Comparison of ENCODE assay signal across 13 cellular contexts in the genomic region with DNA sequence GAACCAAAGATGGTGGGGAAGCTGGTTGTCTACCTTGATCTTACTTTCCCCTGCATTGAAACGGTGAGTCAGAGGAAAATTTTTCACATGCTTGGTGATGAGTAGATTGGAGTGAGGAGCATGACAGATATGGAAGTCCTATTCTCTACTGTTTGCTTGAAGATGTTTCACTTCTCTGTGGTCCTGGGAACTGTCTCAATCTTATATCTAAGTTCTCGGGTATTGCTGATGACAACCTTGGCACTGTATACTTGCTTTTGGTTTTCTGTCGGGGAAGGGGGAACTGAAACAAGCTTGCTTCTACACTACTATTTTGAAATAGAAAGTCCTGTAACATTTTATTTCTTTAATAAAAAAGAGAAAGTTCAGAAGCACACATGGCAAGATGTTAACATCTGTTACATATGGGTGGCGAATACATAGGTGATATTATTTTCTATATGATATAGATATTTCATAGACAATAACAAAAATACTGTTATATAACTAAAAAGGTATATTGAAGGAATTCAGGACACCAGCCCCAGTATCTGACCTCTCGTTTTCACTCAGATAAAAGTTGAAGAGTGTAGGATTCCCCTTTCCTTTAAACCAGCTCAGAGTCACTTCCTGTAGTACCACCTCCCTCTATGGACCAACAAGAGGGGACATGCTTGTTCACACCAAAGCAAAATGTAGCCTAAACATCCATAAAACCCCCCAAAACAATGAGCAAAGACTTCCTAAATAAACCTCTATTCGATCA.
DNase-seq lines count a peak whose midpoint lies in the region; ATAC-seq and TF ChIP-seq lines count a peak whose summit lies in the region.
"Had no signal": no experiment of that assay in that cellular context is flagged by ENCODE, and none has a peak within 500 bp of the region (broad histone marks: within the 10 kb centered on the region; RNA-seq: fewer than 3 reads in every experiment).

No MANE protein-coding gene starts in this region.

- no peak for TF ChIP-seq CTCF in coronary artery (IDR thresholded peaks at IDR 0.05)
- TF ChIP-seq CTCF in natural killer cell (IDR thresholded peaks at IDR 0.05), result no peak
- TF ChIP-seq CTCF in WTC11 (IDR thresholded peaks at IDR 0.05), result no peak

- H3K9me3 Mint-ChIP-seq in natural killer cell (peaks cover 0 to 14% of the 10 kb centered on the region in 2 donors), WTC11 (peaks cover 8% of the 10 kb centered on the region)

- POLR2A ChIA-PET in WTC11 (lab: Charles Lee), result no interaction called here

- intact Hi-C loops in natural killer cell (cut with micrococcal nuclease), result no loop called here

- no peak overlapping the region for H3K27ac Mint-ChIP-seq in natural killer cell
- H3K27ac Mint-ChIP-seq in WTC11, result no peak overlapping the region
- H3K27ac Mint-ChIP-seq: activated T-cell treated with anti-CD3 and anti-CD28 coated beads, Interleukin-2, amount 50 U/mL, for 24 hours; mesothelial cell of epicardium had no signal

- no peak overlapping the region for H3K27ac ChIP-seq in coronary artery
- H3K27ac ChIP-seq: upper lobe of left lung had no signal

- peak; percentile 45 for DNase-seq in pons (ENCODE audit: low spot score)
- no peak for DNase-seq in coronary artery (ENCODE audit: low spot score)
- DNase-seq in natural killer cell, result no peak
- DNase-seq in NCI-H1930 (lab: John Stamatoyannopoulos, UW), result no peak
- no peak for DNase-seq in WTC11 (ENCODE audit: low spot score)
- DNase-seq: activated T-cell treated with anti-CD3 and anti-CD28 coated beads, Interleukin-2, amount 50 U/mL, for 24 hours; hippocampal formation; NCI-H187 treated with DMSO at 0.1 percent for 48 hours; upper lobe of left lung had no signal

- peaks cover 10 to 34% of the 10 kb centered on the region in 2 donors for H3K27me3 Mint-ChIP-seq in natural killer cell (ENCODE audit: low read depth in 2 of 2)
- no peaks in the 10 kb centered on the region for H3K27me3 Mint-ChIP-seq in WTC11 (ENCODE audit: low read depth)

- H3K4me1 Mint-ChIP-seq in natural killer cell (no peaks in the 10 kb centered on the region), WTC11 (no peaks in the 10 kb centered on the region)
- H3K4me1 Mint-ChIP-seq: mesothelial cell of epicardium had no signal

- no peak overlapping the region for H3K4me3 ChIP-seq in coronary artery
- H3K4me3 ChIP-seq: upper lobe of left lung had no signal

- peak; percentile 83 for ATAC-seq in GM19324 (IDR thresholded peaks at IDR 0.05; ENCODE audit: low FRiP score, unreplicated experiment)
- ATAC-seq in HG02623 (IDR thresholded peaks at IDR 0.05; ENCODE audit: unreplicated experiment), result peak; percentile 92
- ATAC-seq in HG03439 (IDR thresholded peaks at IDR 0.05; ENCODE audit: unreplicated experiment), result peak; percentile 58
- no peak for ATAC-seq in natural killer cell
- ATAC-seq in WTC11, result no peak

- H3K36me3 Mint-ChIP-seq in natural killer cell (peaks cover 11% of the 10 kb centered on the region), WTC11 (no peaks in the 10 kb centered on the region)
- H3K36me3 Mint-ChIP-seq: mesothelial cell of epicardium had no signal

- CTCF ChIA-PET in WTC11 (lab: Charles Lee), result no interaction called here

- no peak overlapping the region for H3K4me3 Mint-ChIP-seq in natural killer cell
- H3K4me3 Mint-ChIP-seq in WTC11, result no peak overlapping the region
- H3K4me3 Mint-ChIP-seq: activated T-cell treated with anti-CD3 and anti-CD28 coated beads, Interleukin-2, amount 50 U/mL, for 24 hours; mesothelial cell of epicardium had no signal

TF ChIP-seq in WTC11, 78 proteins besides CTCF, POLR2A, EP300 and RAD21:
- TF ChIP-seq NR3C1 (CRISPR knock-in tag; conservative IDR thresholded peaks at IDR 0.05; ENCODE audit: low read depth), result no peak
- no peak for TF ChIP-seq ESRRA (CRISPR knock-in tag; IDR thresholded peaks at IDR 0.05; ENCODE audit: borderline replicate concordance)

Comparison
In these comparisons a context has a peak if more than half of its experiments do, and no peak if none do; other contexts are left out.
1. ATAC-seq: peak in GM19324 (single experiment), HG02623 (single experiment) and HG03439 (single experiment); none in natural killer cell (0 of 3) and WTC11 (single experiment).